ENCODE assay signal across 2 cellular contexts in genomic region chr12:107108995-107109508, GRCh38.
A peak's percentile ranks its signal among the peaks of the same experiment; 100 is the strongest.
TF ChIP-seq lines count a peak whose summit lies in the region.

No MANE protein-coding gene starts in this region.

TF ChIP-seq in HepG2, 621 proteins besides CTCF, POLR2A, EP300 and RAD21:
- no peak for TF ChIP-seq PLSCR1 (CRISPR knock-in tag; IDR thresholded peaks at IDR 0.05; ENCODE audit: borderline replicate concordance)
- peak; percentile 17; the same call in 1 of the 2 replicates for TF ChIP-seq BHLHE40 (IDR thresholded peaks at IDR 0.05; ENCODE audit: low read length)
TF ChIP-seq in HepG2: peak in this region for 1.

TF ChIP-seq in K562, 482 proteins besides CTCF, POLR2A, EP300 and RAD21:
- TF ChIP-seq POLR2AphosphoS5 (IDR thresholded peaks at IDR 0.05; ENCODE audit: control insufficient read depth, insufficient read depth, low read depth, low read length) (no peak), SRSF3 (IDR thresholded peaks at IDR 0.05; ENCODE audit: insufficient read depth, low read length) (no peak), PREB (CRISPR knock-in tag; IDR thresholded peaks at IDR 0.05) (no peak), HIVEP1 (CRISPR knock-in tag; IDR thresholded peaks at IDR 0.05) (no peak), RNF2 (IDR thresholded peaks at IDR 0.05) (no peak), U2AF2 (optimal IDR thresholded peaks at IDR 0.05; ENCODE audit: low read depth, low read length) (no peak), MED1 (CRISPR knock-in tag; IDR thresholded peaks at IDR 0.05; ENCODE audit: borderline replicate concordance) (no peak), JUN (IDR thresholded peaks at IDR 0.05; ENCODE audit: borderline replicate concordance, low read depth, low read length) (no peak), JUN (CRISPR knock-in tag; IDR thresholded peaks at IDR 0.05; ENCODE audit: borderline replicate concordance) (no peak), MBD2 (IDR thresholded peaks at IDR 0.05; ENCODE audit: borderline replicate concordance, low read depth) (no peak)
TF ChIP-seq in K562: peak in this region for 0.
